Comparison of ENCODE assay signal across 31 cellular contexts in genomic region chr3:1929788-1930414, GRCh38.
"Had no signal": no experiment of that assay in that cellular context is flagged by ENCODE, and none has a peak within 500 bp of the region (broad histone marks: within the 10 kb centered on the region; RNA-seq: fewer than 3 reads in every experiment).

No MANE protein-coding gene starts in this region.

- H3K36me3 ChIP-seq: Peyer's patch, SJSA1 had no signal

- DNase-seq: Karpas-422, NCI-H1048, NCI-H1092 treated with DMSO at 0.1 percent for 48 hours, NCI-H1105 treated with DMSO at 0.1 percent for 48 hours, NCI-H1417, NCI-H1436, NCI-H146, NCI-H1694, NCI-H187, NCI-H1930, NCI-H2029 treated with DMSO at 0.1 percent for 48 hours, NCI-H2081 treated with DMSO at 0.1 percent for 48 hours, NCI-H2107, NCI-H2171, NCI-H226, NCI-H446 treated with DMSO at 0.1 percent for 48 hours, NCI-H510A, NCI-H524, NCI-H526, NCI-H69, NCI-H748 treated with DMSO at 0.1 percent for 48 hours, NCI-H82, PC-3, Peyer's patch, Right ventricle myocardium superior, RPMI8226, SHP77 treated with DMSO at 0.1 percent for 48 hours, SK-N-SH, SW 1271, T-helper 1 cell had no signal

- H3K27ac ChIP-seq: Peyer's patch, SJSA1 had no signal

- H3K9ac ChIP-seq: SK-N-SH had no signal

- H3K9me2 ChIP-seq: SK-N-SH had no signal

- H3K4me1 ChIP-seq: Peyer's patch, SJSA1 had no signal

- H3K9me3 ChIP-seq: Peyer's patch, SJSA1, SK-N-SH had no signal

- H3K27me3 ChIP-seq: Peyer's patch, SJSA1 had no signal

- H3K4me3 ChIP-seq: Peyer's patch, SJSA1 had no signal

- ATAC-seq: PC-3 had no signal

- H3K4me2 ChIP-seq: SK-N-SH had no signal
